2 cellular contexts compared by ENCODE assay signal in genomic region chr6:20877008-20877937, GRCh38.
TF ChIP-seq lines count a peak whose summit lies in the region.

No MANE protein-coding gene starts in this region.

TF ChIP-seq in IMR-90, 13 proteins besides CTCF, POLR2A, EP300 and RAD21:
- TF ChIP-seq FOS (IDR thresholded peaks at IDR 0.05; ENCODE audit: low read depth, low read length), result peak; percentile 98
- TF ChIP-seq RCOR1 (IDR thresholded peaks at IDR 0.05; ENCODE audit: insufficient replicate concordance, low read length), result no peak
- TF ChIP-seq BHLHE40 (IDR thresholded peaks at IDR 0.05; ENCODE audit: low read depth, low read length), result 0 out of 2 replicates have a peak, but pooled peaks have one; percentile 8
- peak; percentile 55; the same call in 1 of the 2 replicates for TF ChIP-seq CEBPB (IDR thresholded peaks at IDR 0.05; ENCODE audit: low read depth, low read length)
- TF ChIP-seq, protein P1, sequence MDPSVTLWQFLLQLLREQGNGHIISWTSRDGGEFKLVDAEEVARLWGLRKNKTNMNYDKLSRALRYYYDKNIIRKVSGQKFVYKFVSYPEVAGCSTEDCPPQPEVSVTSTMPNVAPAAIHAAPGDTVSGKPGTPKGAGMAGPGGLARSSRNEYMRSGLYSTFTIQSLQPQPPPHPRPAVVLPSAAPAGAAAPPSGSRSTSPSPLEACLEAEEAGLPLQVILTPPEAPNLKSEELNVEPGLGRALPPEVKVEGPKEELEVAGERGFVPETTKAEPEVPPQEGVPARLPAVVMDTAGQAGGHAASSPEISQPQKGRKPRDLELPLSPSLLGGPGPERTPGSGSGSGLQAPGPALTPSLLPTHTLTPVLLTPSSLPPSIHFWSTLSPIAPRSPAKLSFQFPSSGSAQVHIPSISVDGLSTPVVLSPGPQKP (IDR thresholded peaks at IDR 0.05; ENCODE audit: borderline replicate concordance, low read depth, low read length), result no peak
- 0 out of 2 replicates have a peak, but pooled peaks have one; percentile 18 for TF ChIP-seq MAFK (IDR thresholded peaks at IDR 0.05; ENCODE audit: low read depth, low read length)
- peak; percentile 41; the same call in 1 of the 2 replicates for TF ChIP-seq USF2 (IDR thresholded peaks at IDR 0.05; ENCODE audit: low read depth, low read length)
- no peak for TF ChIP-seq MXI1 (IDR thresholded peaks at IDR 0.05; ENCODE audit: borderline replicate concordance, low read depth, low read length)

TF ChIP-seq in GM12878, 131 proteins besides CTCF, POLR2A, EP300 and RAD21:
- TF ChIP-seq TARDBP (IDR thresholded peaks at IDR 0.05; ENCODE audit: borderline replicate concordance), result no peak
- peak; percentile 94 for TF ChIP-seq ATF7 (IDR thresholded peaks at IDR 0.05; ENCODE audit: low read depth)
- TF ChIP-seq EED (IDR thresholded peaks at IDR 0.05; ENCODE audit: low read depth), result peak; percentile 85
- TF ChIP-seq USF2 (IDR thresholded peaks at IDR 0.05; ENCODE audit: borderline replicate concordance, low read depth, low read length), result peak; percentile 11; the same call in 1 of the 2 replicates
- TF ChIP-seq POLR2AphosphoS2 (IDR thresholded peaks at IDR 0.05; ENCODE audit: low read depth, low read length), result no peak
- TF ChIP-seq ZNF207 (IDR thresholded peaks at IDR 0.05; ENCODE audit: borderline replicate concordance), result no peak
- TF ChIP-seq CREB1 (IDR thresholded peaks at IDR 0.05; ENCODE audit: low read depth), result peak; percentile 96
- peak; percentile 82; the same call in 1 of the 2 replicates for TF ChIP-seq DPF2 (IDR thresholded peaks at IDR 0.05)
- no peak for TF ChIP-seq CBX3 (IDR thresholded peaks at IDR 0.05; ENCODE audit: borderline replicate concordance, low read depth)
- peak; percentile 87 for TF ChIP-seq TCF12 (IDR thresholded peaks at IDR 0.05; ENCODE audit: low read depth, low read length)
- peak; percentile 73; the same call in 1 of the 2 replicates for TF ChIP-seq RAD51 (IDR thresholded peaks at IDR 0.05)
- no peak for TF ChIP-seq ZZZ3 (IDR thresholded peaks at IDR 0.05; ENCODE audit: control insufficient read depth, insufficient read length, low read depth)
- peak; percentile 43 for TF ChIP-seq SMAD1 (IDR thresholded peaks at IDR 0.05; ENCODE audit: low read depth, partially characterized antibody)
- no peak for TF ChIP-seq USF1 (IDR thresholded peaks at IDR 0.05; ENCODE audit: borderline replicate concordance, extremely low read length, insufficient read depth, low read depth, low read length)
- TF ChIP-seq, protein P2, sequence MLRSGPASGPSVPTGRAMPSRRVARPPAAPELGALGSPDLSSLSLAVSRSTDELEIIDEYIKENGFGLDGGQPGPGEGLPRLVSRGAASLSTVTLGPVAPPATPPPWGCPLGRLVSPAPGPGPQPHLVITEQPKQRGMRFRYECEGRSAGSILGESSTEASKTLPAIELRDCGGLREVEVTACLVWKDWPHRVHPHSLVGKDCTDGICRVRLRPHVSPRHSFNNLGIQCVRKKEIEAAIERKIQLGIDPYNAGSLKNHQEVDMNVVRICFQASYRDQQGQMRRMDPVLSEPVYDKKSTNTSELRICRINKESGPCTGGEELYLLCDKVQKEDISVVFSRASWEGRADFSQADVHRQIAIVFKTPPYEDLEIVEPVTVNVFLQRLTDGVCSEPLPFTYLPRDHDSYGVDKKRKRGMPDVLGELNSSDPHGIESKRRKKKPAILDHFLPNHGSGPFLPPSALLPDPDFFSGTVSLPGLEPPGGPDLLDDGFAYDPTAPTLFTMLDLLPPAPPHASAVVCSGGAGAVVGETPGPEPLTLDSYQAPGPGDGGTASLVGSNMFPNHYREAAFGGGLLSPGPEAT (IDR thresholded peaks at IDR 0.05; ENCODE audit: low read depth), result peak; percentile 53
- peak; percentile 27 to 69; a peak in 2 of 4 replicates for TF ChIP-seq BHLHE40 (IDR thresholded peaks at IDR 0.05; ENCODE audit: borderline replicate concordance in 1 of 2, low read depth in 2 of 2, low read length in 1 of 2)
- peak; percentile 95 for TF ChIP-seq NFIC (IDR thresholded peaks at IDR 0.05; ENCODE audit: low read depth, low read length)
- TF ChIP-seq MTA3 (IDR thresholded peaks at IDR 0.05; ENCODE audit: borderline replicate concordance, low read length), result peak; percentile 58; the same call in 1 of the 2 replicates
- peak; percentile 50 for TF ChIP-seq SPI1 (IDR thresholded peaks at IDR 0.05; ENCODE audit: borderline replicate concordance, insufficient read depth, low read depth, low read length)
- peak; percentile 37; the same call in 1 of the 2 replicates for TF ChIP-seq YY1 (IDR thresholded peaks at IDR 0.05; ENCODE audit: low read depth, low read length)
- 0 out of 2 replicates have a peak, but pooled peaks have one; percentile 44 for TF ChIP-seq PML (IDR thresholded peaks at IDR 0.05; ENCODE audit: low read length)
- TF ChIP-seq ZBED1 (IDR thresholded peaks at IDR 0.05; ENCODE audit: borderline replicate concordance), result peak; percentile 86; the same call in 1 of the 2 replicates
- TF ChIP-seq GATAD2B (conservative IDR thresholded peaks at IDR 0.05; ENCODE audit: low read depth), result no peak
- TF ChIP-seq, protein P3, sequence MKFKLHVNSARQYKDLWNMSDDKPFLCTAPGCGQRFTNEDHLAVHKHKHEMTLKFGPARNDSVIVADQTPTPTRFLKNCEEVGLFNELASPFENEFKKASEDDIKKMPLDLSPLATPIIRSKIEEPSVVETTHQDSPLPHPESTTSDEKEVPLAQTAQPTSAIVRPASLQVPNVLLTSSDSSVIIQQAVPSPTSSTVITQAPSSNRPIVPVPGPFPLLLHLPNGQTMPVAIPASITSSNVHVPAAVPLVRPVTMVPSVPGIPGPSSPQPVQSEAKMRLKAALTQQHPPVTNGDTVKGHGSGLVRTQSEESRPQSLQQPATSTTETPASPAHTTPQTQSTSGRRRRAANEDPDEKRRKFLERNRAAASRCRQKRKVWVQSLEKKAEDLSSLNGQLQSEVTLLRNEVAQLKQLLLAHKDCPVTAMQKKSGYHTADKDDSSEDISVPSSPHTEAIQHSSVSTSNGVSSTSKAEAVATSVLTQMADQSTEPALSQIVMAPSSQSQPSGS (IDR thresholded peaks at IDR 0.05; ENCODE audit: low read length), result peak; percentile 91
- peak; percentile 70; the same call in 1 of the 2 replicates for TF ChIP-seq NBN (IDR thresholded peaks at IDR 0.05)
- no peak; the same call in 1 of the 2 replicates for TF ChIP-seq GABPA (IDR thresholded peaks at IDR 0.05; ENCODE audit: low read depth)
- TF ChIP-seq, protein P4, sequence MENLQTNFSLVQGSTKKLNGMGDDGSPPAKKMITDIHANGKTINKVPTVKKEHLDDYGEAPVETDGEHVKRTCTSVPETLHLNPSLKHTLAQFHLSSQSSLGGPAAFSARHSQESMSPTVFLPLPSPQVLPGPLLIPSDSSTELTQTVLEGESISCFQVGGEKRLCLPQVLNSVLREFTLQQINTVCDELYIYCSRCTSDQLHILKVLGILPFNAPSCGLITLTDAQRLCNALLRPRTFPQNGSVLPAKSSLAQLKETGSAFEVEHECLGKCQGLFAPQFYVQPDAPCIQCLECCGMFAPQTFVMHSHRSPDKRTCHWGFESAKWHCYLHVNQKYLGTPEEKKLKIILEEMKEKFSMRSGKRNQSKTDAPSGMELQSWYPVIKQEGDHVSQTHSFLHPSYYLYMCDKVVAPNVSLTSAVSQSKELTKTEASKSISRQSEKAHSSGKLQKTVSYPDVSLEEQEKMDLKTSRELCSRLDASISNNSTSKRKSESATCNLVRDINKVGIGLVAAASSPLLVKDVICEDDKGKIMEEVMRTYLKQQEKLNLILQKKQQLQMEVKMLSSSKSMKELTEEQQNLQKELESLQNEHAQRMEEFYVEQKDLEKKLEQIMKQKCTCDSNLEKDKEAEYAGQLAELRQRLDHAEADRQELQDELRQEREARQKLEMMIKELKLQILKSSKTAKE (IDR thresholded peaks at IDR 0.05; ENCODE audit: low read depth, poor library complexity, severe bottlenecking), result peak; percentile 74
- peak; percentile 19; the same call in 1 of the 2 replicates for TF ChIP-seq SMC3 (IDR thresholded peaks at IDR 0.05; ENCODE audit: borderline replicate concordance, low read length)
- TF ChIP-seq SRF (IDR thresholded peaks at IDR 0.05; ENCODE audit: low read depth in 2 of 2, low read length in 2 of 2), result peak in 1 of 2 experiments; percentile 28; a peak in 1 of 4 replicates
- TF ChIP-seq ETV6 (conservative IDR thresholded peaks at IDR 0.05 in 1 of 2, IDR thresholded peaks at IDR 0.05 in 1 of 2; ENCODE audit: borderline replicate concordance in 1 of 2, low read depth in 1 of 2), result peak in 1 of 2 experiments; percentile 65; a peak in 1 of 4 replicates
- peak; percentile 89 for TF ChIP-seq BCL11A (IDR thresholded peaks at IDR 0.05; ENCODE audit: low read depth, low read length)
- TF ChIP-seq TBL1XR1 (IDR thresholded peaks at IDR 0.05; ENCODE audit: low read depth, low read length), result peak; percentile 84; the same call in 1 of the 2 replicates
- peak; percentile 63 for TF ChIP-seq MEF2B (IDR thresholded peaks at IDR 0.05; ENCODE audit: partially characterized antibody, poor library complexity, severe bottlenecking)
- TF ChIP-seq RBBP5 (conservative IDR thresholded peaks at IDR 0.05), result no peak
- peak; percentile 83 for TF ChIP-seq MTA2 (IDR thresholded peaks at IDR 0.05; ENCODE audit: low read depth)
- TF ChIP-seq FOXM1 (IDR thresholded peaks at IDR 0.05; ENCODE audit: low read depth, low read length), result peak; percentile 86; the same call in 1 of the 2 replicates
- TF ChIP-seq CBFB (IDR thresholded peaks at IDR 0.05; ENCODE audit: low read depth), result peak; percentile 5; the same call in 1 of the 2 replicates
- no peak for TF ChIP-seq RCOR1 (conservative IDR thresholded peaks at IDR 0.05; ENCODE audit: low read depth, low read length)
- TF ChIP-seq POU2F2 (IDR thresholded peaks at IDR 0.05; ENCODE audit: borderline replicate concordance, low read depth, low read length), result peak; percentile 70; the same call in 2 of the 3 replicates
- 0 out of 2 replicates have a peak, but pooled peaks have one; percentile 50 for TF ChIP-seq CBX5 (IDR thresholded peaks at IDR 0.05; ENCODE audit: low read depth)
- no peak for TF ChIP-seq PAX8 (IDR thresholded peaks at IDR 0.05)
- peak; percentile 88 for TF ChIP-seq RUNX3 (IDR thresholded peaks at IDR 0.05; ENCODE audit: low read length)
- TF ChIP-seq JUNB (IDR thresholded peaks at IDR 0.05), result peak; percentile 95
- TF ChIP-seq TCF3 (IDR thresholded peaks at IDR 0.05; ENCODE audit: borderline replicate concordance, insufficient read depth, low read depth, low read length), result peak; percentile 60; the same call in 1 of the 2 replicates
- peak; percentile 87 for TF ChIP-seq MEF2A (IDR thresholded peaks at IDR 0.05; ENCODE audit: insufficient read depth, low read depth, low read length)
- TF ChIP-seq RB1 (IDR thresholded peaks at IDR 0.05; ENCODE audit: borderline replicate concordance), result 0 out of 2 replicates have a peak, but pooled peaks have one; percentile 29
- peak; percentile 56 to 69 for TF ChIP-seq IKZF2 (IDR thresholded peaks at IDR 0.05)
- TF ChIP-seq CHD2 (IDR thresholded peaks at IDR 0.05; ENCODE audit: borderline replicate concordance, low read depth, low read length), result 0 out of 2 replicates have a peak, but pooled peaks have one; percentile 48
- peak; percentile 23 for TF ChIP-seq KLF5 (IDR thresholded peaks at IDR 0.05; ENCODE audit: partially characterized antibody)
- peak in 1 of 2 experiments; percentile 54; a peak in 1 of 4 replicates for TF ChIP-seq CEBPB (IDR thresholded peaks at IDR 0.05; ENCODE audit: borderline replicate concordance in 1 of 2, low read depth in 2 of 2, low read length in 2 of 2)
- peak; percentile 97 for TF ChIP-seq NR2F1 (conservative IDR thresholded peaks at IDR 0.05)
- peak; percentile 79 for TF ChIP-seq IKZF1 (conservative IDR thresholded peaks at IDR 0.05)
- TF ChIP-seq MAX (IDR thresholded peaks at IDR 0.05; ENCODE audit: low read depth, low read length), result no peak
- peak; percentile 95 for TF ChIP-seq CREM (IDR thresholded peaks at IDR 0.05; ENCODE audit: low read depth)
- TF ChIP-seq, protein P5, sequence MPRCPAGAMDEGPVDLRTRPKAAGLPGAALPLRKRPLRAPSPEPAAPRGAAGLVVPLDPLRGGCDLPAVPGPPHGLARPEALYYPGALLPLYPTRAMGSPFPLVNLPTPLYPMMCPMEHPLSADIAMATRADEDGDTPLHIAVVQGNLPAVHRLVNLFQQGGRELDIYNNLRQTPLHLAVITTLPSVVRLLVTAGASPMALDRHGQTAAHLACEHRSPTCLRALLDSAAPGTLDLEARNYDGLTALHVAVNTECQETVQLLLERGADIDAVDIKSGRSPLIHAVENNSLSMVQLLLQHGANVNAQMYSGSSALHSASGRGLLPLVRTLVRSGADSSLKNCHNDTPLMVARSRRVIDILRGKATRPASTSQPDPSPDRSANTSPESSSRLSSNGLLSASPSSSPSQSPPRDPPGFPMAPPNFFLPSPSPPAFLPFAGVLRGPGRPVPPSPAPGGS (IDR thresholded peaks at IDR 0.05; ENCODE audit: borderline replicate concordance, insufficient read depth, low read depth, low read length, poor library complexity, severe bottlenecking), result peak; percentile 82
- TF ChIP-seq RELA (IDR thresholded peaks at IDR 0.05; ENCODE audit: borderline replicate concordance, partially characterized antibody), result no peak
- peak; percentile 75; the same call in 1 of the 2 replicates for TF ChIP-seq PAX5 (IDR thresholded peaks at IDR 0.05; ENCODE audit: borderline replicate concordance, low read depth, low read length)
- TF ChIP-seq JUND (IDR thresholded peaks at IDR 0.05; ENCODE audit: low read depth, low read length), result 0 out of 2 replicates have a peak, but pooled peaks have one; percentile 57
- TF ChIP-seq IRF4 (IDR thresholded peaks at IDR 0.05; ENCODE audit: low read depth, low read length), result peak; percentile 69; the same call in 1 of the 2 replicates
TF ChIP-seq in GM12878: peak in this region for 46.
